10 cellular contexts compared by ENCODE assay signal in the genomic region with DNA sequence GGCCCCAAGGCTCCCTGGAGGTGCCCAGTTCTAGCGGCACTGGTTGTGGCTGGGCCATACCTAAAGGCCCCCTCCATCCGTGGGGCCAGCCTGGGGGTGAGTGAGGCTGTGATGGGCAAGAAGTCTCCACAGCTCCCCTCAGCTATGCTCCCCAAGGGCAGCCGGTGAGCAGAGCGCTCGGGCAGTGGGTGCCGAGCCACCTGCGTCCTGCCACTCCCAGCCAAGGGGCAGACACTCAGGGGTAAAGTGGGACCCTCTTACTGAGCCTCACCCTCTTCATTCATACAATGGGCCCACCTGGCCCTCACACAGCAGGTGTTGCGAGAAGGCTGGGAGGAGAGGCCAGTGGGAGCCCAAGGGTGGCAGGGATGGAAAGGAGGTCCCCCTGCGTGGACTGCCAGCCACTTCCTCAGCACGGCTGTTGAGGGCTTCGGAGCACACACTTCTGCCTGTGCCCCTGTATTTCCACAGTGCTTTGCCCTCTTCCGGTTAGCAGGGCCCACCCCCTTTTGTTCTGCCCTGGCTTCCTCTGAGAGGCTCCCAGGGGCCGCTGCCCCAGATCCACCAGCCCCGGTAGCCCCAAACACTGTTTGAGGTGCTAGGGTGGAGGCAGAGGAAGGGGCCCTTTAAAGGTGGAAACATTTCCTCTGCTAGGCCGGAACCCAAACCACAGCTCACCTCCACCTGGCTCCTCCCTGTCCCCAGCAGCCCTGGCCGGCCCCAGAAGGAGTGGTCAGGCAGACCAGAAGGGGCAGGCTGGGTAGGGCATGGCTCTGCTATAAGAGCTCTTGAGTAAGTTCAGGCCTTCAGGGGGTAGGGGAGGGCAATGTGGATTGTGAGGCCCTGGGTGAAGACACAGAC. TPM values are rescaled to one million over a fixed set of nuclear protein-coding genes. Genes with fewer than 3 reads are reported as not detected.
DNase-seq lines count a peak whose midpoint lies in the region; TF ChIP-seq lines count a peak whose summit lies in the region.
"Had no signal": no experiment of that assay in that cellular context is flagged by ENCODE, and none has a peak within 500 bp of the region (broad histone marks: within the 10 kb centered on the region; RNA-seq: fewer than 3 reads in every experiment).

No MANE protein-coding gene starts in this region.

- H3K36me3 ChIP-seq in CD4-positive, alpha-beta memory T cell (ENCODE audit: insufficient read depth, low read length) = no peaks in the 10 kb centered on the region
- H3K36me3 ChIP-seq in PC-9 (ENCODE audit: low read depth) (no peaks in the 10 kb centered on the region), neuronal stem cell (replicated peaks in 1 of 2; ENCODE audit: control insufficient read depth in 2 of 2, insufficient read depth in 2 of 2, low read length in 2 of 2) (no peaks in the 10 kb centered on the region)

- peak overlapping the region; percentile 59 for H3K23ac ChIP-seq in neuronal stem cell (ENCODE audit: low read depth, low read length, poor library complexity)

- no peaks in the 10 kb centered on the region for H3K79me1 ChIP-seq in neuronal stem cell (ENCODE audit: low read depth, low read length)

- H3K4me1 ChIP-seq in CD4-positive, alpha-beta memory T cell (ENCODE audit: insufficient read depth, low read length) = peaks cover 100% of the 10 kb centered on the region
- H3K4me1 ChIP-seq in PC-9 (replicated peaks; ENCODE audit: insufficient read depth) (peaks cover 22% of the 10 kb centered on the region), neuronal stem cell (ENCODE audit: control insufficient read depth in 2 of 2, insufficient read depth in 1 of 2, low read depth in 1 of 2, low read length in 2 of 2) (peaks cover 0 to 5% of the 10 kb centered on the region in 2 donors)

- CTCF ChIA-PET in CD4-positive, alpha-beta memory T cell (lab: Charles Lee; ENCODE audit: partially characterized antibody) = interaction anchor here (0.7 to 15.7 kb wide), 9 partner anchors 8 to 39 kb away, joined by 3 to 174 read pairs (median 8); a partner anchor contains a TSS
- CTCF ChIA-PET in PC-9 (lab: Charles Lee) = interaction anchor here (0.5 kb wide), 1 partner anchor 95 kb away, joined by 3 read pairs; no protein-coding TSS in a partner anchor

- no peak overlapping the region for H3K4ac ChIP-seq in neuronal stem cell (ENCODE audit: low read length)

- H3F3A ChIP-seq in PC-9 (ENCODE audit: insufficient read depth, low read depth) = peaks cover 9% of the 10 kb centered on the region; the same call in 1 of the 2 replicates

- H4K20me1 ChIP-seq in PC-9 (ENCODE audit: insufficient read depth) = no peaks in the 10 kb centered on the region

- peak overlapping the region; percentile 13 for H2BK15ac ChIP-seq in neuronal stem cell (ENCODE audit: low read length)

- H3K9me3 ChIP-seq in CD4-positive, alpha-beta memory T cell (ENCODE audit: control insufficient read depth in 1 of 2, low read length in 2 of 2) = no peaks in the 10 kb centered on the region
- H3K9me3 ChIP-seq in PC-9 (ENCODE audit: insufficient read depth, low read depth) = no peaks in the 10 kb centered on the region
- no peaks in the 10 kb centered on the region for H3K9me3 ChIP-seq in neuronal stem cell (replicated peaks in 1 of 2; ENCODE audit: control insufficient read depth in 2 of 2, insufficient read depth in 1 of 2, low read depth in 1 of 2, low read length in 2 of 2)
- H3K9me3 ChIP-seq: Caco-2 had no signal

- no peak overlapping the region for H2BK5ac ChIP-seq in neuronal stem cell (ENCODE audit: low read length)

- H4K8ac ChIP-seq in neuronal stem cell (ENCODE audit: low read depth, low read length) = no peak overlapping the region

- no peaks in the 10 kb centered on the region for H3K79me2 ChIP-seq in PC-9 (ENCODE audit: low read depth)

- H3K27me3 ChIP-seq in CD4-positive, alpha-beta memory T cell (ENCODE audit: insufficient read depth, low read length) = no peaks in the 10 kb centered on the region
- H3K27me3 ChIP-seq in PC-9 (ENCODE audit: insufficient read depth, low read depth) (no peaks in the 10 kb centered on the region), neuronal stem cell (ENCODE audit: control insufficient read depth in 3 of 3, insufficient read depth in 3 of 3, low read depth in 1 of 3, low read length in 3 of 3) (peaks cover 0 to 15% (median 0%) of the 10 kb centered on the region in 3 experiments)

- H3K4me2 ChIP-seq in PC-9 (peak overlapping the region; percentile 67), neuronal stem cell (ENCODE audit: insufficient read depth, low read length, poor library complexity, severe bottlenecking) (no peak overlapping the region)

- H3K18ac ChIP-seq in neuronal stem cell (ENCODE audit: low read length) = peak overlapping the region; percentile 36

- POLR2A ChIA-PET in CD4-positive, alpha-beta memory T cell (lab: Charles Lee; ENCODE audit: partially characterized antibody) = interaction anchor here (1.3 to 35.3 kb wide), 5 partner anchors 11 to 115 kb away, joined by 3 to 1191 read pairs (median 1035); a partner anchor contains a TSS
- POLR2A ChIA-PET in PC-9 (lab: Charles Lee; ENCODE audit: unreplicated experiment) = interaction anchor here (0.8 kb wide), 1 partner anchor 145 kb away, joined by 9 read pairs; no protein-coding TSS in a partner anchor

- peaks cover 68 to 100% (median 90%) of the 10 kb centered on the region in 4 donors for H3K4me1 Mint-ChIP-seq in CD4-positive, alpha-beta memory T cell
- H3K4me1 Mint-ChIP-seq in activated naive CD8-positive, alpha-beta T cell (ENCODE audit: low read depth) = peaks cover 96% of the 10 kb centered on the region

- no peaks in the 10 kb centered on the region for H3K9me2 ChIP-seq in PC-9 (ENCODE audit: insufficient read depth)

- peak overlapping the region; percentile 79 for H3K9ac ChIP-seq in neuronal stem cell (ENCODE audit: low read depth, low read length, poor library complexity)

- peak overlapping the region; percentile 75 for H2BK12ac ChIP-seq in neuronal stem cell (ENCODE audit: low read length)

- TF ChIP-seq CTCF in PC-9 (conservative IDR thresholded peaks at IDR 0.05) = no peak

- no peaks in the 10 kb centered on the region for H3K27me3 Mint-ChIP-seq in CD4-positive, alpha-beta memory T cell
- H3K27me3 Mint-ChIP-seq in activated naive CD8-positive, alpha-beta T cell = no peaks in the 10 kb centered on the region

- peak overlapping the region; percentile 61 for H3K27ac ChIP-seq in CD4-positive, alpha-beta memory T cell (ENCODE audit: low read depth, low read length)
- H3K27ac ChIP-seq in PC-9 = peak overlapping the region; percentile 60
- no peak overlapping the region for H3K27ac ChIP-seq in neuronal stem cell (replicated peaks; ENCODE audit: low read length)

- no peak overlapping the region for H3K14ac ChIP-seq in neuronal stem cell (ENCODE audit: low read length)

- intact Hi-C loops in CD4-positive, alpha-beta memory T cell (cut with micrococcal nuclease) = loop anchor here (1.0 kb wide), 2 partner anchors 9 to 12 kb away; no protein-coding TSS in a partner anchor
- intact Hi-C loops in PC-9 (cut with micrococcal nuclease; ENCODE audit: unreplicated experiment) = no loop called here

- BruUV-seq in PC-9 (replicated peaks; lab: Mats Ljungman, UMichigan) = no TSS peak

- no CpG with 5 or more reads among the region's 16 CpGs for WGBS in neuronal stem cell (ENCODE audit: extremely low coverage in 2 of 2, insufficient read length in 2 of 2, insufficient replicate concordance in 1 of 2), 2 donors

- H2AFZ ChIP-seq in PC-9 (peak overlapping the region; percentile 72), neuronal stem cell (ENCODE audit: low read length) (no peak overlapping the region)

- H3K36me3 Mint-ChIP-seq in CD4-positive, alpha-beta memory T cell = no peaks in the 10 kb centered on the region
- peaks cover 3% of the 10 kb centered on the region for H3K36me3 Mint-ChIP-seq in activated naive CD8-positive, alpha-beta T cell

- H3K27ac Mint-ChIP-seq in CD4-positive, alpha-beta memory T cell = peak overlapping the region; percentile 88 to 97 (median 91)
- H3K27ac Mint-ChIP-seq in activated naive CD8-positive, alpha-beta T cell = peak overlapping the region; percentile 98

- peak overlapping the region in 7 of 8 donors; percentile 27 to 82 (median 56) for H3K4me3 Mint-ChIP-seq in CD4-positive, alpha-beta memory T cell
- peak overlapping the region; percentile 27 for H3K4me3 Mint-ChIP-seq in activated naive CD8-positive, alpha-beta T cell

- H3K4me3 ChIP-seq in CD4-positive, alpha-beta memory T cell (ENCODE audit: low read length in 2 of 2) = peak overlapping the region; percentile 9 to 46
- H3K4me3 ChIP-seq in PC-9 = no peak overlapping the region
- no peak overlapping the region for H3K4me3 ChIP-seq in neuronal stem cell (ENCODE audit: low read length in 2 of 2)

- no peak overlapping the region for H2BK120ac ChIP-seq in neuronal stem cell (ENCODE audit: low read depth, low read length)

- peak overlapping the region; percentile 4 for H2AK5ac ChIP-seq in neuronal stem cell (ENCODE audit: low read depth, low read length)

- peak; percentile 70 to 77 (median 72) for DNase-seq in CD4-positive, alpha-beta memory T cell
- DNase-seq in PC-9 (peak; percentile 49 to 75), neuronal stem cell (ENCODE audit: low spot score) (no peak), NCI-H446 (lab: John Stamatoyannopoulos, UW) (no peak), hippocampal formation (lab: John Stamatoyannopoulos, UW) (no peak), DMS114 treated with DMSO at 0.1 percent for 48 hours (lab: John Stamatoyannopoulos, UW; ENCODE audit: unreplicated experiment) (no peak), mesenteric fat pad (ENCODE audit: low spot score) (no peak)
- DNase-seq: Caco-2, glutamatergic neuron had no signal

- no peak overlapping the region for H4K91ac ChIP-seq in neuronal stem cell (ENCODE audit: low read depth, low read length, poor library complexity)

- no peaks in the 10 kb centered on the region for H3K9me3 Mint-ChIP-seq in CD4-positive, alpha-beta memory T cell
- H3K9me3 Mint-ChIP-seq in activated naive CD8-positive, alpha-beta T cell (ENCODE audit: low read depth) = no peaks in the 10 kb centered on the region

RNA-seq across cellular contexts. Expression of a gene that starts 16.4 kb away (rescaled TPM):
- total RNA-seq in CD4-positive, alpha-beta memory T cell = under 1 TPM; 0.11 to 0.12 TPM
- under 1 TPM; 0.07 TPM for polyA plus RNA-seq in CD4-positive, alpha-beta memory T cell
- not detected in 2 replicates for total RNA-seq in PC-9 (2021)
- polyA plus RNA-seq in neuronal stem cell (2013, experiment 1 of 2) = 1.4 TPM
- 1.3 TPM for polyA plus RNA-seq in neuronal stem cell (2013, experiment 2 of 2)
- total RNA-seq in mesenteric fat pad = 0.22 TPM
- total RNA-seq: Caco-2 had no signal

RNA-seq across cellular contexts. Expression of a gene that starts 37.4 kb away (rescaled TPM):
- total RNA-seq in CD4-positive, alpha-beta memory T cell = 10 to 100 TPM; 97.8 to 98.4 TPM
- polyA plus RNA-seq in CD4-positive, alpha-beta memory T cell = 100 to 1,000 TPM; 350 to 372 TPM
- total RNA-seq in PC-9 (2021) (57.7 and 59.3 TPM in 2 replicates), mesenteric fat pad (128 TPM)
- polyA plus RNA-seq in neuronal stem cell (2013, experiment 1 of 2) = 0.29 TPM
- polyA plus RNA-seq in neuronal stem cell (2013, experiment 2 of 2) = 0.48 TPM

Comparison
In these comparisons a context has a peak if more than half of its experiments do, and no peak if none do; other contexts are left out.
1. DNase-seq: peak in CD4-positive, alpha-beta memory T cell (5 of 5) and PC-9 (2 of 2); none in neuronal stem cell (single experiment), NCI-H446 (0 of 2), hippocampal formation (0 of 2), DMS114 treated with DMSO at 0.1 percent for 48 hours (single experiment) and mesenteric fat pad (single experiment).
2. H3K4me3 ChIP-seq: peak in CD4-positive, alpha-beta memory T cell (2 of 2); none in PC-9 (single experiment) and neuronal stem cell (0 of 2).